ENCODE assay signal across 1 cellular context in genomic region chr3:155805802-155806618, GRCh38.
TF ChIP-seq lines count a peak whose summit lies in the region.

Gene C3orf33, minus strand, starts transcription at chr3:155806278. Its CDS starts 26 bp downstream, at chr3:155806252.

TF ChIP-seq in K562, 482 proteins besides CTCF, POLR2A, EP300 and RAD21 (continued from another document and continues in another):
- no peak for TF ChIP-seq ZBTB34 (CRISPR knock-in tag; IDR thresholded peaks at IDR 0.05)
- TF ChIP-seq RBM15 (IDR thresholded peaks at IDR 0.05; ENCODE audit: insufficient read depth, low read length) = no peak
- no peak for TF ChIP-seq PCBP2 (IDR thresholded peaks at IDR 0.05; ENCODE audit: low read depth, low read length, poor library complexity, severe bottlenecking)
- peak; percentile 73 for TF ChIP-seq GABPB1 (CRISPR knock-in tag; IDR thresholded peaks at IDR 0.05)
- TF ChIP-seq NFE2 (IDR thresholded peaks at IDR 0.05; ENCODE audit: low read depth) = no peak
- no peak for TF ChIP-seq PBX2 (CRISPR knock-in tag; IDR thresholded peaks at IDR 0.05; ENCODE audit: low read depth)
- no peak for TF ChIP-seq PBX2 (tag; conservative IDR thresholded peaks at IDR 0.05; ENCODE audit: low read depth)
- no peak for TF ChIP-seq ZNF282 (CRISPR knock-in tag; IDR thresholded peaks at IDR 0.05)
- TF ChIP-seq HINFP (tag; conservative IDR thresholded peaks at IDR 0.05; ENCODE audit: low read depth) = peak; percentile 77
- no peak for TF ChIP-seq MTA1 (IDR thresholded peaks at IDR 0.05; ENCODE audit: borderline replicate concordance)
- peak; percentile 89 for TF ChIP-seq FIP1L1 (IDR thresholded peaks at IDR 0.05; ENCODE audit: low read depth, low read length, poor library complexity, severe bottlenecking)
- TF ChIP-seq RFX5 (IDR thresholded peaks at IDR 0.05; ENCODE audit: low read depth, low read length) = no peak
- no peak for TF ChIP-seq CBX8 (IDR thresholded peaks at IDR 0.05; ENCODE audit: borderline replicate concordance, extremely low read depth, low read depth, low read length, poor library complexity, severe bottlenecking)
- TF ChIP-seq IRF1 (CRISPR knock-in tag; IDR thresholded peaks at IDR 0.05; ENCODE audit: borderline replicate concordance) = no peak
- TF ChIP-seq UBTF (IDR thresholded peaks at IDR 0.05; ENCODE audit: borderline replicate concordance in 1 of 2, low read depth in 2 of 2, low read length in 2 of 2) = 0 out of 4 replicates have a peak, but pooled peaks of 1 of the 2 experiments have one; percentile 69
- 0 out of 2 replicates have a peak, but pooled peaks have one; percentile 17 for TF ChIP-seq ARID1B (IDR thresholded peaks at IDR 0.05)
- peak; percentile 96 for TF ChIP-seq RBFOX2 (IDR thresholded peaks at IDR 0.05; ENCODE audit: low read depth, low read length)
- peak; percentile 56 for TF ChIP-seq AFF4 (CRISPR knock-in tag; IDR thresholded peaks at IDR 0.05)
- TF ChIP-seq ETV6 (IDR thresholded peaks at IDR 0.05; ENCODE audit: borderline replicate concordance in 1 of 2, low read depth in 2 of 2, low read length in 1 of 2) = no peak
- TF ChIP-seq ETV6 (CRISPR knock-in tag; IDR thresholded peaks at IDR 0.05; ENCODE audit: borderline replicate concordance) = no peak
- no peak for TF ChIP-seq ZNF584 (CRISPR knock-in tag; IDR thresholded peaks at IDR 0.05; ENCODE audit: low read depth)
- no peak for TF ChIP-seq RBM22 (IDR thresholded peaks at IDR 0.05; ENCODE audit: low read depth, low read length, poor library complexity, severe bottlenecking)
- no peak for TF ChIP-seq NCOA6 (IDR thresholded peaks at IDR 0.05)
- TF ChIP-seq ZNF121 (CRISPR knock-in tag; conservative IDR thresholded peaks at IDR 0.05) = no peak
- no peak; the same call in 1 of the 2 replicates for TF ChIP-seq SP1 (CRISPR knock-in tag; IDR thresholded peaks at IDR 0.05)
- no peak for TF ChIP-seq ZNF143 (CRISPR knock-in tag; IDR thresholded peaks at IDR 0.05)
- no peak for TF ChIP-seq JUNB (CRISPR knock-in tag; conservative IDR thresholded peaks at IDR 0.05)
- no peak for TF ChIP-seq SNRNP70 (optimal IDR thresholded peaks at IDR 0.05; ENCODE audit: low read depth, low read length)
- TF ChIP-seq ZNF124 (CRISPR knock-in tag; IDR thresholded peaks at IDR 0.05) = no peak
- TF ChIP-seq IFI16 (CRISPR knock-in tag; IDR thresholded peaks at IDR 0.05) = no peak
- no peak; the same call in 1 of the 2 replicates for TF ChIP-seq RREB1 (CRISPR knock-in tag; IDR thresholded peaks at IDR 0.05)
- no peak for TF ChIP-seq ZBTB8A (IDR thresholded peaks at IDR 0.05; ENCODE audit: partially characterized antibody)
- TF ChIP-seq CEBPZ (IDR thresholded peaks at IDR 0.05; ENCODE audit: borderline replicate concordance, low read depth, low read length) = no peak
- TF ChIP-seq HEY1 (CRISPR knock-in tag; IDR thresholded peaks at IDR 0.05; ENCODE audit: borderline replicate concordance) = no peak
- TF ChIP-seq BDP1 (IDR thresholded peaks at IDR 0.05; ENCODE audit: insufficient read depth, insufficient read length) = no peak
- no peak for TF ChIP-seq MAFG (tag; conservative IDR thresholded peaks at IDR 0.05)
- no peak for TF ChIP-seq SNAPC5 (CRISPR knock-in tag; IDR thresholded peaks at IDR 0.05)
- TF ChIP-seq NCOA2 (IDR thresholded peaks at IDR 0.05; ENCODE audit: partially characterized antibody in 2 of 2) = no peak
